ENCODE assay signal across 12 cellular contexts in the genomic region with DNA sequence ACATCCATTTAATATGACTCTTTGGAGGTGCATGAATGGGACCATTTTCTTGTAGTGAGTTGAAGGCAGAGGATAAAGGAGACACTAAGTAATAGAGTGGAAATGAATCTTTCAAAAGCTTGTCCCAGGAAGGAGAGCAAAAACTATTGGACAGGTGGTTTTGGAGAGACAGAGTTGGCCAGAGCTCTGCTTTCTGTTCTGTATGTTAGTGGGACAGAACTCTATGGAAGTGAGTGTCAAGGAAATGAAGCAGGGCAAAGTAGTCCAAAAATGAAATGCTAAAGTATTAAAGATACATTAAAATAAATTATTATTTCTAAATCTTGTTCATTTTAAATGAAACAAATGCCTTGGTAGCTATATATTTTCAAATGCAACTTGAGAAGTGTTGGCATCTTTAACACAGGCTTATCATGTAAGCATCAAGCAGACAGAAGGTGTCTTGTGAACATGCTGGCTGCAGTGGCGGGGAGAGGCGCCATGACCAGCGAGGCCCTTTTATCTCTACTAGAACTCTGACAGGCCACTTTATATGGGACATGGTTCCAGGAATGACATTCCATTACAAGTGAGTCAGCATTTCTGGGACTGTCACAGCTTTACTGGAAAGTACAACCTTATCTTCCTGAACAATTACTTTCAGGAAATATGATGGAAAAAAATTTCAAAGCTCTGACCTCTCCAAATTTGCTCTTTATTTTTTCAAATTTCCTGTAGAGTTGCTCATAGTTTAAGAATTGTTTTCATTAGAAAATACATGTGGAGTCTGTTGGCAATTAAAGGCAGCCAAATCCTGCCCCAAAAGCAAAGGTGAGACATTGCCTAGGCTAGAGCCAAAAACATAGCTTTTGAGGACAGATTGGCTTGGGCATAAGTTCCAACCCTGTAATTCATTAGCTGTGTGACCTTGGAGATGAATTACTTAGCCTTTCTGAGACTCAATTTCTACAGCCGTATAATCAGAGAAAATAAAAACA.
A peak's percentile ranks its signal among the peaks of the same experiment; 100 is the strongest.
DNase-seq lines count a peak whose midpoint lies in the region; ATAC-seq lines count a peak whose summit lies in the region.
"Had no signal": no experiment of that assay in that cellular context is flagged by ENCODE, and none has a peak within 500 bp of the region (broad histone marks: within the 10 kb centered on the region; RNA-seq: fewer than 3 reads in every experiment).

No MANE protein-coding gene starts in this region.

- H3K4ac ChIP-seq in mesendoderm (ENCODE audit: low read depth, low read length), result no peak overlapping the region

- no peaks in the 10 kb centered on the region for H3K79me2 ChIP-seq in mesendoderm (ENCODE audit: control insufficient read depth, insufficient read depth, low read length)

- no peaks in the 10 kb centered on the region for H3K27me3 ChIP-seq in CD8-positive, alpha-beta memory T cell (ENCODE audit: insufficient read depth, low read length, poor library complexity, severe bottlenecking)
- no peaks in the 10 kb centered on the region for H3K27me3 ChIP-seq in mesendoderm (ENCODE audit: insufficient read depth, low read length, poor library complexity)
- H3K27me3 ChIP-seq: upper lobe of left lung had no signal

- no peak overlapping the region for H3K23ac ChIP-seq in mesendoderm (ENCODE audit: low read length)

- no CpG with 5 or more reads among the region's 4 CpGs for WGBS in mesendoderm (ENCODE audit: extremely low coverage, insufficient coverage, low lambda C conversion rate)

- H2AK5ac ChIP-seq in mesendoderm (ENCODE audit: low read length), result no peak overlapping the region

- no peaks in the 10 kb centered on the region for H3K9me3 ChIP-seq in CD8-positive, alpha-beta memory T cell (ENCODE audit: low read length)
- H3K9me3 ChIP-seq: upper lobe of left lung had no signal

- H3K4me2 ChIP-seq in mesendoderm (ENCODE audit: low read length), result no peak overlapping the region

- no peak overlapping the region for H4K8ac ChIP-seq in mesendoderm (ENCODE audit: low read depth, low read length)

- no peak overlapping the region for H3K27ac Mint-ChIP-seq in CD8-positive, alpha-beta memory T cell
- H3K27ac Mint-ChIP-seq: activated naive CD8-positive, alpha-beta T cell treated with anti-CD3 and anti-CD28 coated beads, Interleukin-2, amount 10 ng/mL, durations not matched to agents 7 days and 5 days had no signal

- H3K9me3 Mint-ChIP-seq in CD8-positive, alpha-beta memory T cell, result no peaks in the 10 kb centered on the region
- H3K9me3 Mint-ChIP-seq: activated naive CD8-positive, alpha-beta T cell treated with anti-CD3 and anti-CD28 coated beads, Interleukin-2, amount 10 ng/mL, durations not matched to agents 7 days and 5 days had no signal

- no peaks in the 10 kb centered on the region for H3K4me1 Mint-ChIP-seq in CD8-positive, alpha-beta memory T cell
- H3K4me1 Mint-ChIP-seq: activated naive CD8-positive, alpha-beta T cell treated with anti-CD3 and anti-CD28 coated beads, Interleukin-2, amount 10 ng/mL, durations not matched to agents 7 days and 5 days had no signal

- H3K36me3 Mint-ChIP-seq in CD8-positive, alpha-beta memory T cell, result no peaks in the 10 kb centered on the region
- H3K36me3 Mint-ChIP-seq: activated naive CD8-positive, alpha-beta T cell treated with anti-CD3 and anti-CD28 coated beads, Interleukin-2, amount 10 ng/mL, durations not matched to agents 7 days and 5 days had no signal

- no peak overlapping the region for H4K5ac ChIP-seq in mesendoderm (ENCODE audit: low read length)

- no peak overlapping the region for H2BK120ac ChIP-seq in mesendoderm (ENCODE audit: low read depth, low read length)

- H3K56ac ChIP-seq in mesendoderm (ENCODE audit: low read length), result no peak overlapping the region

- peak overlapping the region; percentile 43 for H3K27ac ChIP-seq in CD8-positive, alpha-beta memory T cell (ENCODE audit: low read depth, low read length)
- no peak overlapping the region for H3K27ac ChIP-seq in mesendoderm (ENCODE audit: low read depth, low read length)
- H3K27ac ChIP-seq: upper lobe of left lung had no signal

- no peak overlapping the region for H2BK5ac ChIP-seq in mesendoderm (ENCODE audit: low read length)

- DNase-seq in CD8-positive, alpha-beta memory T cell, result no peak
- peak; percentile 38 for DNase-seq in OCI-M1 (lab: John Stamatoyannopoulos, UW)
- DNase-seq in Right ventricle myocardium inferior (ENCODE audit: missing footprints), result peak; percentile 67
- peak; percentile 42 for DNase-seq in mesendoderm
- no peak for DNase-seq in NCI-H2081 treated with DMSO at 0.1 percent for 48 hours (lab: John Stamatoyannopoulos, UW)
- DNase-seq in globus pallidus (ENCODE audit: low spot score), result no peak
- no peak for DNase-seq in NCI-H345 (lab: John Stamatoyannopoulos, UW)
- no peak for DNase-seq in NAMALWA (ENCODE audit: low spot score)
- DNase-seq: activated naive CD8-positive, alpha-beta T cell treated with anti-CD3 and anti-CD28 coated beads, Interleukin-2, amount 10 ng/mL, durations not matched to agents 7 days and 5 days; hippocampal formation; NCI-H2171 treated with DMSO at 0.1 percent for 48 hours had no signal

- H3K9ac ChIP-seq in mesendoderm (ENCODE audit: low read length), result no peak overlapping the region

- peaks cover 5 to 11% of the 10 kb centered on the region in 2 donors for H3K27me3 Mint-ChIP-seq in CD8-positive, alpha-beta memory T cell

- no peak overlapping the region for H3K18ac ChIP-seq in mesendoderm (ENCODE audit: low read length)

- no peaks in the 10 kb centered on the region for H3K4me1 ChIP-seq in CD8-positive, alpha-beta memory T cell (ENCODE audit: insufficient read depth, low read length)
- H3K4me1 ChIP-seq in mesendoderm (ENCODE audit: control insufficient read depth, low read depth, low read length), result no peaks in the 10 kb centered on the region

- H3K4me3 ChIP-seq in CD8-positive, alpha-beta memory T cell (ENCODE audit: low read length), result no peak overlapping the region
- H3K4me3 ChIP-seq in mesendoderm (ENCODE audit: low read length), result no peak overlapping the region
- H3K4me3 ChIP-seq: upper lobe of left lung had no signal

- ATAC-seq in Right ventricle myocardium inferior, result peak; percentile 94

- no peaks in the 10 kb centered on the region for H3K79me1 ChIP-seq in mesendoderm (ENCODE audit: low read length)

- intact Hi-C loops in Right ventricle myocardium inferior (cut with DNase I), result no loop called here

- CTCF ChIA-PET in CD8-positive, alpha-beta memory T cell (lab: Charles Lee), result no interaction called here

- POLR2A ChIA-PET in CD8-positive, alpha-beta memory T cell (lab: Charles Lee), result no interaction called here

- H2BK15ac ChIP-seq in mesendoderm (replicated peaks; ENCODE audit: low read depth), result no peak overlapping the region

- no peak overlapping the region for H3K4me3 Mint-ChIP-seq in CD8-positive, alpha-beta memory T cell
- H3K4me3 Mint-ChIP-seq: activated naive CD8-positive, alpha-beta T cell treated with anti-CD3 and anti-CD28 coated beads, Interleukin-2, amount 10 ng/mL, durations not matched to agents 7 days and 5 days had no signal

- no peaks in the 10 kb centered on the region for H3K36me3 ChIP-seq in CD8-positive, alpha-beta memory T cell (ENCODE audit: insufficient read depth, low read length)
- H3K36me3 ChIP-seq in mesendoderm (ENCODE audit: control insufficient read depth, insufficient read depth, low read length), result no peaks in the 10 kb centered on the region
- H3K36me3 ChIP-seq: upper lobe of left lung had no signal

Comparison
In these comparisons a context has a peak if more than half of its experiments do, and no peak if none do; other contexts are left out.
1. DNase-seq: peak in OCI-M1 (single experiment), Right ventricle myocardium inferior (single experiment) and mesendoderm (single experiment); none in CD8-positive, alpha-beta memory T cell (0 of 5), NCI-H2081 treated with DMSO at 0.1 percent for 48 hours (single experiment), globus pallidus (single experiment), NCI-H345 (single experiment) and NAMALWA (single experiment).